8 cellular contexts compared by ENCODE assay signal in genomic region chr3:52531636-52532516, GRCh38. TPM values are rescaled to one million over a fixed set of nuclear protein-coding genes. Genes with fewer than 3 reads are reported as not detected.
A peak's percentile ranks its signal among the peaks of the same experiment; 100 is the strongest.
DNase-seq lines count a peak whose midpoint lies in the region; TF ChIP-seq lines count a peak whose summit lies in the region.

No MANE protein-coding gene starts in this region.

- DNase-seq in GM10266 (ENCODE audit: extremely low spot score), result peak; percentile 12
- DNase-seq in SJCRH30, result no peak
- no peak for DNase-seq in fibroblast of lung (ENCODE audit: low read depth in 2 of 2)
- DNase-seq in retinal pigment epithelial cell (ENCODE audit: low read depth), result no peak
- DNase-seq in NCI-H2171 (lab: John Stamatoyannopoulos, UW), result no peak
- DNase-seq in KBM-7, result no peak
- DNase-seq in D341Med (ENCODE audit: low spot score), result no peak
- no peak for DNase-seq in SIG-M5 (lab: John Stamatoyannopoulos, UW)

- no peak overlapping the region for H2AFZ ChIP-seq in fibroblast of lung (ENCODE audit: low read length)

- TF ChIP-seq CTCF in GM10266 (IDR thresholded peaks at IDR 0.05; ENCODE audit: control insufficient read depth, insufficient read depth, low read depth, missing control alignments) (no peak), fibroblast of lung (conservative IDR thresholded peaks at IDR 0.05 in 1 of 2, IDR thresholded peaks at IDR 0.05 in 1 of 2; ENCODE audit: low read depth in 1 of 2, low read length in 2 of 2) (no peak), retinal pigment epithelial cell (conservative IDR thresholded peaks at IDR 0.05; ENCODE audit: low read depth, low read length) (no peak)

- H3K79me2 ChIP-seq in fibroblast of lung (ENCODE audit: control insufficient read depth, insufficient read depth, low read length), result peaks cover 26% of the 10 kb centered on the region

- H4K20me1 ChIP-seq in fibroblast of lung (ENCODE audit: control insufficient read depth, extremely low read depth, insufficient read depth, low read length), result no peaks in the 10 kb centered on the region

- H3K4me2 ChIP-seq in fibroblast of lung (ENCODE audit: extremely low read depth, insufficient read depth, low read length), result peak overlapping the region; percentile 85

- H3K27ac ChIP-seq in SJCRH30 (no peak overlapping the region), fibroblast of lung (ENCODE audit: insufficient read depth, low read length) (peak overlapping the region; percentile 23)

- H3K9ac ChIP-seq in fibroblast of lung (ENCODE audit: insufficient read depth, low read length), result peak overlapping the region; percentile 23

- H3K4me1 ChIP-seq in SJCRH30 (no peaks in the 10 kb centered on the region; the same call in 1 of the 2 replicates), fibroblast of lung (ENCODE audit: control insufficient read depth, extremely low read depth, insufficient read depth, low read length) (peaks cover 24% of the 10 kb centered on the region)

- H3K27me3 ChIP-seq in SJCRH30 (no peaks in the 10 kb centered on the region), fibroblast of lung (ENCODE audit: control insufficient read depth, insufficient read depth, low read length) (no peaks in the 10 kb centered on the region)

- peak overlapping the region; percentile 97 for H3K4me3 ChIP-seq in SJCRH30
- H3K4me3 ChIP-seq in fibroblast of lung (replicated peaks in 1 of 4; ENCODE audit: control extremely low read depth in 1 of 4, insufficient read depth in 1 of 4, low read depth in 3 of 4, low read length in 4 of 4), result peak overlapping the region; percentile 61 to 80 (median 70)
- H3K4me3 ChIP-seq in retinal pigment epithelial cell (ENCODE audit: low read length), result peak overlapping the region; percentile 61

- H3K36me3 ChIP-seq in SJCRH30, result peaks cover 18% of the 10 kb centered on the region
- peaks cover 11% of the 10 kb centered on the region for H3K36me3 ChIP-seq in fibroblast of lung (ENCODE audit: control insufficient read depth, insufficient read depth, low read length)

- in situ Hi-C loops in KBM-7 (cut with MboI; ENCODE audit: low pct_unique_long_range_greater_than_20kb, low sequenced_read_pairs), result no loop called here

- H3K9me3 ChIP-seq in SJCRH30 (replicated peaks) (no peaks in the 10 kb centered on the region), fibroblast of lung (ENCODE audit: control insufficient read depth, insufficient read depth, low read depth, low read length) (no peaks in the 10 kb centered on the region)

RNA-seq across cellular contexts. Expression of gene NT5DC2, which starts 1.8 kb away (rescaled TPM):
- 140 and 152 TPM in 2 replicates for total RNA-seq in SJCRH30 (2014; rRNA removed; shearing (Covaris generic))
- total RNA-seq in fibroblast of lung, result 18.0 and 20.3 TPM in 2 replicates
- polyA plus RNA-seq in fibroblast of lung, result 61.5 and 83.6 TPM in 2 replicates
- 96.2 and 142 TPM in 2 replicates for polyA plus RNA-seq in fibroblast of lung (2012)
- polyA minus RNA-seq in fibroblast of lung (ENCODE audit: low replicate concordance), result 481 and 521 TPM in 2 replicates

RNA-seq across cellular contexts. Expression of gene UQCC5, which starts 4.5 kb away (rescaled TPM):
- 12.7 and 13.2 TPM in 2 replicates for total RNA-seq in SJCRH30 (2014; rRNA removed; shearing (Covaris generic))
- 5.1 and 9.4 TPM in 2 replicates for total RNA-seq in fibroblast of lung
- 12.3 and 13.8 TPM in 2 replicates for polyA plus RNA-seq in fibroblast of lung
- polyA plus RNA-seq in fibroblast of lung (2012), result 59.2 and 79.3 TPM in 2 replicates
- 4.7 and 15.7 TPM in 2 replicates for polyA minus RNA-seq in fibroblast of lung (ENCODE audit: low replicate concordance)

RNA-seq across cellular contexts. Expression of gene STAB1, which starts 36.7 kb away (rescaled TPM):
- not detected in 2 replicates for total RNA-seq in SJCRH30 (2014; rRNA removed; shearing (Covaris generic))
- under 0.01 TPM in 2 replicates for total RNA-seq in fibroblast of lung
- 0.03 and 0.09 TPM in 2 replicates for polyA plus RNA-seq in fibroblast of lung
- polyA plus RNA-seq in fibroblast of lung (2012), result 0.01 and 0.07 TPM in 2 replicates
- 0.33 TPM in 1 of 2 replicates, not detected in the other for polyA minus RNA-seq in fibroblast of lung (ENCODE audit: low replicate concordance)
